1 cellular context compared by ENCODE assay signal in the genomic region with DNA sequence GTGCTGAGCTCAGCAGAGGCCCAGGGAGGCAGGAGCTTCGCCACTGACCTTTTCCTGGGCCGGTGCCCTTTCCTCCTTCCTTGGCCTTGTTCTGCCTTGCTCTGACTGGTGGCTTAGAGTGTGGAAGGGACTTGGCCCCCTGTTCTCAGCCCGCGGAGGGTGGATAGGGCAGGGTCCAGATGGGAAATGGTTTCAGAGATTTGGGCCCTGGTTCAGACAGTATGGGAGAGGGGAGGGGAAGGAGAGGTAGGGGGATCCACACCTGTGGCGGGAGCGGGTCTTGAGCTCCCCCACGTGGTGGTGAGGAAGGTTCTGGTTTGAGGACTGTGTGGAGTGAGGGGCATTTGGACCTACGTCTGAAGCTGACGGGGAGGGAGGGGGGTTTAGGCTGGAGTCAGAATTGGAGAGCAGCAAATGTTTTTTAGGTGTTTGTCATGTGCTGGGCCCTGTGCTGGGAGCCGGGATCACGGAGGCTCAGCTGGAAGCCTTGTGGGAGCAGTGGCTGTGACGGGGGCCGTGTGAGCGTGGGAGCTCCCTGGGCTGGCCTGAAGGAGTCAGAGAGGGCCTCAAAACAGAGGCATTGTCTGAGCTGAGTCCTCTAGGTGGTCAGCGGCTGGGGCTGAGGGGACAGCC.
TF ChIP-seq lines count a peak whose summit lies in the region.

No MANE protein-coding gene starts in this region.

TF ChIP-seq in HepG2, 621 proteins besides CTCF, POLR2A, EP300 and RAD21 (continued from another document):
- TF ChIP-seq HOXA5 (CRISPR knock-in tag; IDR thresholded peaks at IDR 0.05) (0 out of 2 replicates have a peak, but pooled peaks have one; percentile 72), ATM (IDR thresholded peaks at IDR 0.05; ENCODE audit: borderline replicate concordance) (no peak), TCF7L2 (IDR thresholded peaks at IDR 0.05; ENCODE audit: low read depth, low read length) (no peak), IKZF1 (IDR thresholded peaks at IDR 0.05) (no peak), MYPOP (CRISPR knock-in tag; IDR thresholded peaks at IDR 0.05) (peak; percentile 31; the same call in 1 of the 2 replicates), ZNF788 (CRISPR knock-in tag; IDR thresholded peaks at IDR 0.05; ENCODE audit: borderline replicate concordance) (peak; percentile 10; the same call in 1 of the 2 replicates), ZBTB39 (CRISPR knock-in tag; IDR thresholded peaks at IDR 0.05) (peak; percentile 69; the same call in 1 of the 2 replicates), FOXC1 (CRISPR knock-in tag; IDR thresholded peaks at IDR 0.05; ENCODE audit: borderline replicate concordance) (peak; percentile 80), ZMYM4 (CRISPR knock-in tag; IDR thresholded peaks at IDR 0.05) (peak; percentile 46; the same call in 1 of the 2 replicates), RBM39 (IDR thresholded peaks at IDR 0.05; ENCODE audit: low read depth, low read length, poor library complexity, severe bottlenecking) (peak; percentile 25), ZNF687 (CRISPR knock-in tag; IDR thresholded peaks at IDR 0.05) (peak; percentile 90; the same call in 1 of the 2 replicates), TARDBP (CRISPR knock-in tag; IDR thresholded peaks at IDR 0.05) (peak; percentile 61; the same call in 1 of the 2 replicates), ZNF782 (CRISPR knock-in tag; IDR thresholded peaks at IDR 0.05; ENCODE audit: borderline replicate concordance) (no peak)
- TF ChIP-seq, protein P1, sequence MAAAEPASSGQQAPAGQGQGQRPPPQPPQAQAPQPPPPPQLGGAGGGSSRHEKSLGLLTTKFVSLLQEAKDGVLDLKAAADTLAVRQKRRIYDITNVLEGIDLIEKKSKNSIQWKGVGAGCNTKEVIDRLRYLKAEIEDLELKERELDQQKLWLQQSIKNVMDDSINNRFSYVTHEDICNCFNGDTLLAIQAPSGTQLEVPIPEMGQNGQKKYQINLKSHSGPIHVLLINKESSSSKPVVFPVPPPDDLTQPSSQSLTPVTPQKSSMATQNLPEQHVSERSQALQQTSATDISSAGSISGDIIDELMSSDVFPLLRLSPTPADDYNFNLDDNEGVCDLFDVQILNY (CRISPR knock-in tag; conservative IDR thresholded peaks at IDR 0.05) = no peak
- TF ChIP-seq, protein P2, sequence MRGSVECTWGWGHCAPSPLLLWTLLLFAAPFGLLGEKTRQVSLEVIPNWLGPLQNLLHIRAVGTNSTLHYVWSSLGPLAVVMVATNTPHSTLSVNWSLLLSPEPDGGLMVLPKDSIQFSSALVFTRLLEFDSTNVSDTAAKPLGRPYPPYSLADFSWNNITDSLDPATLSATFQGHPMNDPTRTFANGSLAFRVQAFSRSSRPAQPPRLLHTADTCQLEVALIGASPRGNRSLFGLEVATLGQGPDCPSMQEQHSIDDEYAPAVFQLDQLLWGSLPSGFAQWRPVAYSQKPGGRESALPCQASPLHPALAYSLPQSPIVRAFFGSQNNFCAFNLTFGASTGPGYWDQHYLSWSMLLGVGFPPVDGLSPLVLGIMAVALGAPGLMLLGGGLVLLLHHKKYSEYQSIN (CRISPR knock-in tag; IDR thresholded peaks at IDR 0.05; ENCODE audit: borderline replicate concordance) = no peak
TF ChIP-seq in HepG2: peak in this region for 63.
